Comparison of ENCODE assay signal across 8 cellular contexts in genomic region chr17:752002-752619, GRCh38. TPM values are rescaled to one million over a fixed set of nuclear protein-coding genes. Genes with fewer than 3 reads are reported as not detected.
A peak's percentile ranks its signal among the peaks of the same experiment; 100 is the strongest.
DNase-seq lines count a peak whose midpoint lies in the region; ATAC-seq and TF ChIP-seq lines count a peak whose summit lies in the region.

GEMIN4 (minus strand) TSS chr17:752264; CDS start chr17:752142, 122 bp downstream.

- CTCF ChIA-PET in activated CD8-positive, alpha-beta memory T cell treated with anti-CD3 and anti-CD28 coated beads, Interleukin-2, amount 10 ng/mL, durations not matched to agents 7 days and 5 days (lab: Charles Lee): interaction anchor here (0.6 to 3.5 kb wide), 19 partner anchors 10 to 366 kb away, joined by 3 to 19 read pairs (median 4); partner anchors contain the start of genes GLOD4, MRM3, TIMM22 and VPS53

- H3K9me3 Mint-ChIP-seq in activated CD8-positive, alpha-beta memory T cell treated with anti-CD3 and anti-CD28 coated beads, Interleukin-2, amount 10 ng/mL, durations not matched to agents 7 days and 5 days (ENCODE audit: low read depth): peaks cover 3% of the 10 kb centered on the region
- peaks cover 15% of the 10 kb centered on the region for H3K9me3 Mint-ChIP-seq in endodermal cell

- 0 to 1% methylated on average over 15 to 87 of the region's 87 CpGs for WGBS in endodermal cell (ENCODE audit: insufficient coverage in 1 of 2, insufficient read length in 1 of 2), 2 experiments

- H3K36me3 ChIP-seq in endodermal cell (ENCODE audit: control insufficient read depth, insufficient read depth, low read length): peaks cover 47% of the 10 kb centered on the region

- peaks cover 4% of the 10 kb centered on the region for H3K4me1 ChIP-seq in endodermal cell (ENCODE audit: control insufficient read depth, insufficient read depth, low read length)

- no peaks in the 10 kb centered on the region for H3K27me3 ChIP-seq in endodermal cell (ENCODE audit: control insufficient read depth, insufficient read depth, low read length, poor library complexity, severe bottlenecking)

- no peaks in the 10 kb centered on the region for H3K27me3 Mint-ChIP-seq in activated CD8-positive, alpha-beta memory T cell treated with anti-CD3 and anti-CD28 coated beads, Interleukin-2, amount 10 ng/mL, durations not matched to agents 7 days and 5 days
- H3K27me3 Mint-ChIP-seq in endodermal cell (ENCODE audit: insufficient read depth): no peaks in the 10 kb centered on the region

- H3K4me3 ChIP-seq in endodermal cell (ENCODE audit: low read length): peak within 1 kb of the TSS; percentile 87

- peaks cover 32% of the 10 kb centered on the region for H3K4me1 Mint-ChIP-seq in activated CD8-positive, alpha-beta memory T cell treated with anti-CD3 and anti-CD28 coated beads, Interleukin-2, amount 10 ng/mL, durations not matched to agents 7 days and 5 days
- H3K4me1 Mint-ChIP-seq in endodermal cell: peaks cover 36% of the 10 kb centered on the region

- peak within 1 kb of the TSS; percentile 68 for H3K9ac ChIP-seq in endodermal cell (ENCODE audit: extremely low read depth, low read length, poor library complexity, severe bottlenecking)

- peak within 1 kb of the TSS; percentile 89 for H3K4me3 Mint-ChIP-seq in activated CD8-positive, alpha-beta memory T cell treated with anti-CD3 and anti-CD28 coated beads, Interleukin-2, amount 10 ng/mL, durations not matched to agents 7 days and 5 days
- peak within 1 kb of the TSS; percentile 81 for H3K4me3 Mint-ChIP-seq in endodermal cell

- H3K27ac ChIP-seq in endodermal cell (ENCODE audit: low read depth, low read length): peak within 1 kb of the TSS; percentile 8

- peak; percentile 79 for ATAC-seq in GM19452 (IDR thresholded peaks at IDR 0.05; ENCODE audit: unreplicated experiment)
- ATAC-seq in activated CD8-positive, alpha-beta memory T cell treated with anti-CD3 and anti-CD28 coated beads, Interleukin-2, amount 10 ng/mL, durations not matched to agents 7 days and 5 days: peak; percentile 88

- DNase-seq in COLO829 (ENCODE audit: low spot score): peak; percentile 90
- peak; percentile 95 for DNase-seq in HK-2 (ENCODE audit: unreplicated experiment)
- DNase-seq in NK-92 treated with Interleukin-12 subunit alpha and Interleukin-12 subunit beta, amount 100 ng/mL, for 24 hours (lab: John Stamatoyannopoulos, UW): peak; percentile 74
- DNase-seq in activated CD8-positive, alpha-beta memory T cell treated with anti-CD3 and anti-CD28 coated beads, Interleukin-2, amount 10 ng/mL, durations not matched to agents 7 days and 5 days: peak; percentile 96
- DNase-seq in endodermal cell: peak; percentile 100
- peak; percentile 99 for DNase-seq in mesenteric fat pad (ENCODE audit: low spot score)
- peak; percentile 97 for DNase-seq in stimulated activated CD8-positive, alpha-beta memory T cell treated with anti-CD3 and anti-CD28 coated beads, Interleukin-15, amount 100 ng/mL, for 1 hour (ENCODE audit: low read depth)

- H3K9me3 ChIP-seq in endodermal cell (ENCODE audit: control insufficient read depth, low read length): peaks cover 32% of the 10 kb centered on the region

- TF ChIP-seq CTCF in endodermal cell (conservative IDR thresholded peaks at IDR 0.05): peak; percentile 98

- H3K27ac Mint-ChIP-seq in activated CD8-positive, alpha-beta memory T cell treated with anti-CD3 and anti-CD28 coated beads, Interleukin-2, amount 10 ng/mL, durations not matched to agents 7 days and 5 days: peak within 1 kb of the TSS; percentile 93
- peak within 1 kb of the TSS; percentile 98 for H3K27ac Mint-ChIP-seq in endodermal cell

- peaks cover 35% of the 10 kb centered on the region for H3K36me3 Mint-ChIP-seq in activated CD8-positive, alpha-beta memory T cell treated with anti-CD3 and anti-CD28 coated beads, Interleukin-2, amount 10 ng/mL, durations not matched to agents 7 days and 5 days
- peaks cover 49% of the 10 kb centered on the region for H3K36me3 Mint-ChIP-seq in endodermal cell (ENCODE audit: low read depth)

RNA-seq across cellular contexts. Expression of gene GEMIN4, which starts in this region (rescaled TPM):
- total RNA-seq in activated CD8-positive, alpha-beta memory T cell treated with anti-CD3 and anti-CD28 coated beads, Interleukin-2, amount 10 ng/mL, durations not matched to agents 7 days and 5 days: 10 to 100 TPM; 40.8 to 43.0 TPM
- 10 to 100 TPM; 30.3 to 36.2 TPM for total RNA-seq in endodermal cell
- polyA plus RNA-seq in endodermal cell (2013, experiment 1 of 2): 27.3 TPM
- polyA plus RNA-seq in endodermal cell (2013, experiment 2 of 2): 24.4 TPM
- 19.2 TPM for total RNA-seq in mesenteric fat pad

Comparison
In these comparisons a context has a peak if more than half of its experiments do, and no peak if none do; other contexts are left out.
1. Peak in every context shown above with its lines: DNase-seq, ATAC-seq, H3K4me3 ChIP-seq and H3K27ac ChIP-seq.